Comparison of ENCODE assay signal across 20 cellular contexts in the genomic region with DNA sequence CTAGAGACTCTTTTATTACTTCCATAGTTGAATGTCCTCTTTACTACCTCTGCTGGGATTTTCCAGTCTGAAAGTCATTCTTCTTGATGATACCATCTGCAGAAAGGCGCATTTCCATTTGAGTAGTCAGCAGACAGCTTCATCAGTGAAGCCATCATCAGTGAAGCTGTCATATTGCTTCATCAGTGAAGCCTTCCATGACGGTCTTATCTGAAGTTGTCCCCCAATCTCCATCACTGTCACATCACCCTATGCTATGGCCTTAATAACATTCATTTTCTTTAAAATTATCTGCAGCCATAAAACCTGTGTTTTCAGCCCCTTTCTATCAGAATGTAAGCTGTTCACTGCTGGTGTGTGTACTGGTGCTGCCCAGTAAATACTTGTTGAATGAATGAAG.
"Had no signal": no experiment of that assay in that cellular context is flagged by ENCODE, and none has a peak within 500 bp of the region (broad histone marks: within the 10 kb centered on the region; RNA-seq: fewer than 3 reads in every experiment).

No MANE protein-coding gene starts in this region.

- ATAC-seq: foreskin keratinocyte, gastroesophageal sphincter, left colon, left lobe of liver, lower lobe of right lung, mucosa of descending colon had no signal

- DNase-seq: dermis blood vessel endothelial cell; dorsolateral prefrontal cortex; effector CD4-positive, alpha-beta T cell; effector memory CD4-positive, alpha-beta T cell; foreskin keratinocyte; heart left ventricle; hypothalamus; immature natural killer cell; islet precursor cell; kidney; kidney glomerular epithelial cell; left colon; left ventricle myocardium inferior; lower lobe of right lung; mucosa of descending colon had no signal

- H3K79me2 ChIP-seq: hepatocyte had no signal

- H3K27ac ChIP-seq: coronary artery, dorsolateral prefrontal cortex, esophagus muscularis mucosa, foreskin keratinocyte, gastroesophageal sphincter, heart left ventricle, hepatocyte, left ventricle myocardium inferior, lower lobe of right lung had no signal

- H3K4me3 ChIP-seq: coronary artery, dorsolateral prefrontal cortex, esophagus muscularis mucosa, gastroesophageal sphincter, heart left ventricle, hepatocyte, left ventricle myocardium inferior, lower lobe of right lung, mucosa of descending colon had no signal

- H3K27me3 ChIP-seq: hepatocyte had no signal

- H3K4me2 ChIP-seq: hepatocyte had no signal

- H3K36me3 ChIP-seq: esophagus muscularis mucosa, gastroesophageal sphincter, heart left ventricle, left ventricle myocardium inferior, lower lobe of right lung had no signal

- H3K4me1 ChIP-seq: esophagus muscularis mucosa, foreskin keratinocyte, gastroesophageal sphincter, lower lobe of right lung had no signal

- H2AFZ ChIP-seq: hepatocyte had no signal
